Comparison of ENCODE assay signal across 10 cellular contexts in genomic region chr5:32390819-32391591, GRCh38. TPM values are rescaled to one million over a fixed set of nuclear protein-coding genes. Genes with fewer than 3 reads are reported as not detected.
A peak's percentile ranks its signal among the peaks of the same experiment; 100 is the strongest.
DNase-seq lines count a peak whose midpoint lies in the region; ATAC-seq lines count a peak whose summit lies in the region.
"Had no signal": no experiment of that assay in that cellular context is flagged by ENCODE, and none has a peak within 500 bp of the region (broad histone marks: within the 10 kb centered on the region; RNA-seq: fewer than 3 reads in every experiment).

No MANE protein-coding gene starts in this region.

- ATAC-seq in naive thymus-derived CD4-positive, alpha-beta T cell: peak; percentile 85
- ATAC-seq in HG02970 (IDR thresholded peaks at IDR 0.05; ENCODE audit: low FRiP score, unreplicated experiment): no peak

- H3K4me1 Mint-ChIP-seq in naive thymus-derived CD4-positive, alpha-beta T cell: peaks cover 0 to 11% (median 0%) of the 10 kb centered on the region in 7 donors

- POLR2A ChIA-PET in naive thymus-derived CD4-positive, alpha-beta T cell (lab: Charles Lee): no interaction called here

- H3K9me3 Mint-ChIP-seq in naive thymus-derived CD4-positive, alpha-beta T cell: peaks cover 0 to 2% (median 0%) of the 10 kb centered on the region in 11 donors

- H3K27ac Mint-ChIP-seq in naive thymus-derived CD4-positive, alpha-beta T cell: peak overlapping the region in 1 of 9 donors; percentile 9

- peaks cover 11 to 35% (median 24%) of the 10 kb centered on the region in 5 donors for H3K36me3 Mint-ChIP-seq in naive thymus-derived CD4-positive, alpha-beta T cell

- no peak overlapping the region for H3K4me3 Mint-ChIP-seq in naive thymus-derived CD4-positive, alpha-beta T cell

- H3K9me3 ChIP-seq in naive thymus-derived CD4-positive, alpha-beta T cell (ENCODE audit: control insufficient read depth in 2 of 3, low read length in 3 of 3): no peaks in the 10 kb centered on the region

- H3K27me3 Mint-ChIP-seq in naive thymus-derived CD4-positive, alpha-beta T cell: no peaks in the 10 kb centered on the region

- intact Hi-C loops in naive thymus-derived CD4-positive, alpha-beta T cell (cut with micrococcal nuclease): no loop called here

- no peaks in the 10 kb centered on the region for H3K4me1 ChIP-seq in naive thymus-derived CD4-positive, alpha-beta T cell (ENCODE audit: control insufficient read depth in 2 of 2, insufficient read depth in 2 of 2, low read length in 2 of 2)

- no peak overlapping the region for H3K27ac ChIP-seq in naive thymus-derived CD4-positive, alpha-beta T cell (ENCODE audit: low read depth, low read length)

- DNase-seq in CD1c-positive myeloid dendritic cell (ENCODE audit: extremely low spot score): peak; percentile 58
- peak; percentile 91 to 99 for DNase-seq in NOMO-1 (lab: John Stamatoyannopoulos, UW; ENCODE audit: unreplicated experiment in 2 of 2)
- DNase-seq in dedifferentiated amniotic fluid mesenchymal stem cell (ENCODE audit: extremely low spot score): peak; percentile 33
- no peak for DNase-seq in naive thymus-derived CD4-positive, alpha-beta T cell
- no peak for DNase-seq in RPMI8226
- no peak for DNase-seq in activated CD4-positive, CD25-positive, alpha-beta regulatory T cell (lab: John Stamatoyannopoulos, UW)
- DNase-seq in activated naive CD4-positive, alpha-beta T cell treated with anti-CD3 and anti-CD28 coated beads, Interleukin-2, amount 50 U/mL, for 16 hours: no peak
- DNase-seq: NCI-H2107; stimulated activated CD4-positive, alpha-beta T cell treated with anti-CD3 and anti-CD28 coated beads, Interleukin-2, amount 100 ng/mL, for 24 hours had no signal

- no peak overlapping the region for H3K4me3 ChIP-seq in naive thymus-derived CD4-positive, alpha-beta T cell (ENCODE audit: low read length)

- peaks cover 20 to 80% (median 25%) of the 10 kb centered on the region in 3 experiments for H3K36me3 ChIP-seq in naive thymus-derived CD4-positive, alpha-beta T cell (ENCODE audit: control insufficient read depth in 2 of 3, insufficient read depth in 3 of 3, low read length in 3 of 3)

- no peaks in the 10 kb centered on the region for H3K27me3 ChIP-seq in naive thymus-derived CD4-positive, alpha-beta T cell (ENCODE audit: control insufficient read depth in 2 of 2, insufficient read depth in 2 of 2, low read length in 2 of 2)

- CTCF ChIA-PET in naive thymus-derived CD4-positive, alpha-beta T cell (lab: Charles Lee): interaction anchor here (0.6 kb wide), 1 partner anchor 187 kb away, joined by 3 read pairs; no protein-coding TSS in a partner anchor

RNA-seq across cellular contexts. Expression of gene ZFR, which starts 53.5 kb away (rescaled TPM):
- 10 to 100 TPM; 53.4 to 59.3 (median 58.0) TPM for total RNA-seq in naive thymus-derived CD4-positive, alpha-beta T cell
- polyA plus RNA-seq in naive thymus-derived CD4-positive, alpha-beta T cell: 10 to 100 TPM; 82.2 to 91.9 TPM

Comparison
In these comparisons a context has a peak if more than half of its experiments do, and no peak if none do; other contexts are left out.
1. DNase-seq: peak in CD1c-positive myeloid dendritic cell (single experiment), NOMO-1 (2 of 2) and dedifferentiated amniotic fluid mesenchymal stem cell (single experiment); none in naive thymus-derived CD4-positive, alpha-beta T cell (0 of 9), RPMI8226 (single experiment), activated CD4-positive, CD25-positive, alpha-beta regulatory T cell (0 of 4) and activated naive CD4-positive, alpha-beta T cell treated with anti-CD3 and anti-CD28 coated beads, Interleukin-2, amount 50 U/mL, for 16 hours (single experiment).